8 cellular contexts compared by ENCODE assay signal in the genomic region with DNA sequence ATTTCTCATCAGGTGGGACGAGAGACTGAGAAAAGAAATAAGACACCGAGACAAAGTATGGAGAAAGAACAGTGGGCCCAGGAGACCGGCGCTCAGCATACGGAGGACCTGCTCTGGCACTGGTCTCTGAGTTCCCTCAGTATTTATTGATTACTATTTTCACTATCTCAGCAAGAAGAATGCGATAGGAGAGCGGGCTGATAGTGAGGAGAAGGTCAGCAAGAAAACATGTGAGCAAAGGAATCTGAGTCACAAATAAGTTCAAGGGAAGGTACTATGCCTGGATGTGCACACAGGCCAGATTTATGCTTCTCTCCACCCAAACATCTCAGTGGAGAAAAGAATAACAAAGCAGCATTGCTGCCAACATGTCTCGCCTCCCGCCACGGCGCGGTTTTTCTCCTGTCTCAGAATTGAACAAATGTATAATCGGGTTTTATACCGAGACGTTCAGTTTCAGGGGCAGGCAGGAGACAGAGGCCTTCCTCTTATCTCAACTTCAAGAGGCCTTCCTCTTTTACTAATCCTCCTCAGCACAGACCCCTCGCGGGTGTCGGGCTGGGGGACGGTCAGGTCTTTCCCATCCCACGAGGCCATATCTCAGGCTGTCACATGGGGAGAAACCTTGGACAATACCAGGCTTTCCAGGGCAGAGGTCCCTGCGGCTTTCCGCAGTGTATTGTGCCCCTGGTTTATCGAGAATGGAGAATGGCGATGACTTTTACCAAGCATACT. TPM values are rescaled to one million over a fixed set of nuclear protein-coding genes. Genes with fewer than 3 reads are reported as not detected.
DNase-seq lines count a peak whose midpoint lies in the region; ATAC-seq, FAIRE-seq and TF ChIP-seq lines count a peak whose summit lies in the region.
"Not testable (repeated sequence)": the region's sequence is repeated elsewhere in the genome, so short reads cannot be mapped to it uniquely, and the experiment has no call there.
"Had no signal": no experiment of that assay in that cellular context is flagged by ENCODE, and none has a peak within 500 bp of the region (broad histone marks: within the 10 kb centered on the region; RNA-seq: fewer than 3 reads in every experiment).

No MANE protein-coding gene starts in this region.

- H3K4me3 ChIP-seq in CD8-positive, alpha-beta T cell (ENCODE audit: low read depth, low read length); small intestine (ENCODE audit: low read depth in 1 of 2, low read length in 2 of 2): not testable (repeated sequence)

- not testable (repeated sequence) for H3K27me3 ChIP-seq in CD8-positive, alpha-beta T cell (ENCODE audit: insufficient read depth, low read length); small intestine (ENCODE audit: control insufficient read depth in 2 of 2, insufficient read depth in 2 of 2, low read length in 2 of 2)

- H3K27ac ChIP-seq in CD8-positive, alpha-beta T cell (ENCODE audit: low read depth, low read length), result not testable (repeated sequence)
- H3K27ac ChIP-seq in small intestine (ENCODE audit: low read depth in 1 of 2, low read length in 1 of 2), result peak overlapping the region; percentile 47 to 85

- intact Hi-C loops in CD8-positive, alpha-beta T cell (cut with DNase I, micrococcal nuclease); activated B cell treated with CpG ODN at 0.5 μM for 24 hours (cut with micrococcal nuclease); dendritic cell treated with granulocyte-macrophage colony-stimulating factor and Interleukin-4, amounts not matched to agents 40 ng/mL and 50 ng/mL, for 4 days (cut with micrococcal nuclease): not testable (repeated sequence)

- H3K36me3 ChIP-seq in CD8-positive, alpha-beta T cell (ENCODE audit: insufficient read depth, low read length); small intestine (ENCODE audit: control insufficient read depth in 2 of 2, insufficient read depth in 2 of 2, low read length in 2 of 2): not testable (repeated sequence)

- WGBS in small intestine, 3 donors, result 16 to 50% (median 34%) methylated on average over 24 of the region's 24 CpGs

- FAIRE-seq in small intestine (lab: Jason Lieb, UNC), result not testable (repeated sequence)

- CTCF ChIA-PET in CD8-positive, alpha-beta T cell (lab: Charles Lee); activated B cell treated with CpG ODN at 0.5 μM for 24 hours (lab: Charles Lee): not testable (repeated sequence)

- peaks cover 13% of the 10 kb centered on the region for H3K4me1 Mint-ChIP-seq in CD8-positive, alpha-beta T cell (ENCODE audit: low read depth)
- peaks cover 32% of the 10 kb centered on the region for H3K4me1 Mint-ChIP-seq in activated B cell treated with CpG ODN at 0.5 μM for 24 hours
- H3K4me1 Mint-ChIP-seq in dendritic cell treated with granulocyte-macrophage colony-stimulating factor and Interleukin-4, amounts not matched to agents 40 ng/mL and 50 ng/mL, for 4 days (ENCODE audit: low read depth), result peaks cover 21% of the 10 kb centered on the region
- peaks cover 15 to 16% of the 10 kb centered on the region in 2 donors for H3K4me1 Mint-ChIP-seq in immature natural killer cell
- peaks cover 20% of the 10 kb centered on the region for H3K4me1 Mint-ChIP-seq in nephron

- H3K4me1 ChIP-seq in CD8-positive, alpha-beta T cell (ENCODE audit: insufficient read depth, low read length); small intestine (ENCODE audit: control insufficient read depth in 2 of 2, insufficient read depth in 1 of 2, low read depth in 1 of 2, low read length in 1 of 2): not testable (repeated sequence)

- DNase-seq in CD8-positive, alpha-beta T cell; activated B cell treated with CpG ODN at 0.5 μM for 24 hours; immature natural killer cell: not testable (repeated sequence)
- peak; percentile 92 for DNase-seq in OCI-M1 (lab: John Stamatoyannopoulos, UW)
- DNase-seq in small intestine, result peak; percentile 80

- H3K27me3 Mint-ChIP-seq in CD8-positive, alpha-beta T cell (ENCODE audit: low read depth); activated B cell treated with CpG ODN at 0.5 μM for 24 hours; dendritic cell treated with granulocyte-macrophage colony-stimulating factor and Interleukin-4, amounts not matched to agents 40 ng/mL and 50 ng/mL, for 4 days; immature natural killer cell (ENCODE audit: low read depth in 3 of 3); nephron (ENCODE audit: low read depth): not testable (repeated sequence)

- not testable (repeated sequence) for TF ChIP-seq CTCF in CD8-positive, alpha-beta T cell (IDR thresholded peaks at IDR 0.05); activated B cell treated with CpG ODN at 0.5 μM for 24 hours (IDR thresholded peaks at IDR 0.05); nephron (IDR thresholded peaks at IDR 0.05; ENCODE audit: unreplicated experiment in 3 of 3)

- H3K36me3 Mint-ChIP-seq in CD8-positive, alpha-beta T cell, result peaks cover 11% of the 10 kb centered on the region
- not testable (repeated sequence) for H3K36me3 Mint-ChIP-seq in activated B cell treated with CpG ODN at 0.5 μM for 24 hours (ENCODE audit: low read depth); dendritic cell treated with granulocyte-macrophage colony-stimulating factor and Interleukin-4, amounts not matched to agents 40 ng/mL and 50 ng/mL, for 4 days (ENCODE audit: low read depth); immature natural killer cell; nephron (ENCODE audit: low read depth)

- not testable (repeated sequence) for ATAC-seq in CD8-positive, alpha-beta T cell; activated B cell treated with CpG ODN at 0.5 μM for 24 hours (ENCODE audit: low read depth)

- H3K9me3 Mint-ChIP-seq in CD8-positive, alpha-beta T cell; activated B cell treated with CpG ODN at 0.5 μM for 24 hours; dendritic cell treated with granulocyte-macrophage colony-stimulating factor and Interleukin-4, amounts not matched to agents 40 ng/mL and 50 ng/mL, for 4 days; immature natural killer cell; nephron: not testable (repeated sequence)

- not testable (repeated sequence) for H3K9me3 ChIP-seq in CD8-positive, alpha-beta T cell (ENCODE audit: low read length); small intestine (ENCODE audit: control insufficient read depth, low read depth)

- H3K4me3 Mint-ChIP-seq in CD8-positive, alpha-beta T cell, result peak overlapping the region; percentile 33
- H3K4me3 Mint-ChIP-seq in activated B cell treated with CpG ODN at 0.5 μM for 24 hours; dendritic cell treated with granulocyte-macrophage colony-stimulating factor and Interleukin-4, amounts not matched to agents 40 ng/mL and 50 ng/mL, for 4 days; immature natural killer cell: not testable (repeated sequence)
- H3K4me3 Mint-ChIP-seq in nephron, result peak overlapping the region; percentile 0 to 50 (median 35)

- POLR2A ChIA-PET in CD8-positive, alpha-beta T cell (lab: Charles Lee), result not testable (repeated sequence)
- POLR2A ChIA-PET in activated B cell treated with CpG ODN at 0.5 μM for 24 hours (lab: Charles Lee), result interaction anchor here (0.9 kb wide), 1 partner anchor 22 kb away, joined by 3 read pairs; the partner anchor contains the start of gene ALAD

- H3K27ac Mint-ChIP-seq in CD8-positive, alpha-beta T cell, result not testable (repeated sequence)
- peak overlapping the region; percentile 20 for H3K27ac Mint-ChIP-seq in activated B cell treated with CpG ODN at 0.5 μM for 24 hours
- H3K27ac Mint-ChIP-seq in dendritic cell treated with granulocyte-macrophage colony-stimulating factor and Interleukin-4, amounts not matched to agents 40 ng/mL and 50 ng/mL, for 4 days, result peak overlapping the region; percentile 10
- H3K27ac Mint-ChIP-seq in immature natural killer cell, result peak overlapping the region in 4 of 6 donors; percentile 21 to 71 (median 46)
- H3K27ac Mint-ChIP-seq in nephron, result peak overlapping the region; percentile 63 to 99 (median 90)

RNA-seq across cellular contexts. Expression of gene HDHD3, which starts 2.5 kb away (rescaled TPM):
- total RNA-seq in CD8-positive, alpha-beta T cell, result 10 to 100 TPM; 10.2 to 11.0 TPM
- 23.4 and 23.9 TPM in 2 replicates for total RNA-seq in activated B cell treated with CpG ODN at 0.5 μM for 24 hours
- 10 to 100 TPM; 17.4 to 29.7 (median 22.4) TPM for polyA plus RNA-seq in immature natural killer cell
- 100 to 1,000 TPM in 2 of 3 donors, 10 to 100 TPM in 1; 96.9 to 370 (median 249) TPM for polyA plus RNA-seq in small intestine

RNA-seq across cellular contexts. Expression of gene ALAD, which starts 21.8 kb away (rescaled TPM):
- total RNA-seq in CD8-positive, alpha-beta T cell, result 10 to 100 TPM; 11.2 to 11.5 TPM
- total RNA-seq in activated B cell treated with CpG ODN at 0.5 μM for 24 hours, result 24.0 and 24.3 TPM in 2 replicates
- polyA plus RNA-seq in immature natural killer cell (10 to 100 TPM; 11.9 to 26.7 (median 19.7) TPM), small intestine (10 to 100 TPM; 33.5 to 97.7 (median 41.3) TPM)

RNA-seq across cellular contexts. Expression of gene BSPRY, which starts 29.9 kb away (rescaled TPM):
- total RNA-seq in CD8-positive, alpha-beta T cell, result not detected
- 1.1 and 1.3 TPM in 2 replicates for total RNA-seq in activated B cell treated with CpG ODN at 0.5 μM for 24 hours
- polyA plus RNA-seq in immature natural killer cell, result 1 to 10 TPM; 1.9 to 6.1 (median 3.7) TPM
- polyA plus RNA-seq in small intestine, result 10 to 100 TPM; 14.9 to 16.8 (median 15.8) TPM
- total RNA-seq: HT1080 had no signal

RNA-seq across cellular contexts. Expression of gene POLE3, which starts 31.2 kb away (rescaled TPM):
- 10 to 100 TPM; 77.4 to 79.3 TPM for total RNA-seq in CD8-positive, alpha-beta T cell
- 48.0 and 55.5 TPM in 2 replicates for total RNA-seq in activated B cell treated with CpG ODN at 0.5 μM for 24 hours
- polyA plus RNA-seq in immature natural killer cell (100 to 1,000 TPM; 132 to 204 (median 177) TPM), small intestine (10 to 100 TPM; 15.7 to 43.8 (median 19.5) TPM)

RNA-seq across cellular contexts. Expression of gene C9orf43, which starts 31.3 kb away (rescaled TPM):
- under 1 TPM; 0.61 to 0.73 TPM for total RNA-seq in CD8-positive, alpha-beta T cell
- total RNA-seq in activated B cell treated with CpG ODN at 0.5 μM for 24 hours, result 0.76 and 1.2 TPM in 2 replicates
- polyA plus RNA-seq in immature natural killer cell (under 1 TPM in 1 of 3 donors, not detected in 2; 0.16 TPM), small intestine (under 1 TPM in 2 of 3 donors, not detected in 1; 0.42 to 0.81 TPM)
